Comparison of ENCODE assay signal across 1 cellular context in genomic region chr5:159209438-159210305, GRCh38.
TF ChIP-seq lines count a peak whose summit lies in the region.

Gene RNF145, minus strand, starts transcription at chr5:159209553. Its CDS starts 5,936 bp downstream, at chr5:159203617.

TF ChIP-seq in K562, 482 proteins besides CTCF, POLR2A, EP300 and RAD21 (continued from another document and continues in another):
- TF ChIP-seq FOXM1 (IDR thresholded peaks at IDR 0.05; ENCODE audit: low read depth), result no peak
- TF ChIP-seq FOXM1 (CRISPR knock-in tag; IDR thresholded peaks at IDR 0.05; ENCODE audit: low read depth), result no peak
- peak; percentile 45; the same call in 1 of the 2 replicates for TF ChIP-seq JUN (IDR thresholded peaks at IDR 0.05; ENCODE audit: borderline replicate concordance, low read depth, low read length)
- no peak for TF ChIP-seq JUN (CRISPR knock-in tag; IDR thresholded peaks at IDR 0.05; ENCODE audit: borderline replicate concordance)
- peak in 1 of 2 experiments; percentile 73; a peak in 1 of 4 replicates for TF ChIP-seq TEAD1 (CRISPR knock-in tag; IDR thresholded peaks at IDR 0.05)
- TF ChIP-seq TARDBP (IDR thresholded peaks at IDR 0.05), result peak; percentile 90; the same call in 1 of the 2 replicates
- no peak for TF ChIP-seq ARID2 (IDR thresholded peaks at IDR 0.05)
- peak; percentile 63; the same call in 1 of the 2 replicates for TF ChIP-seq USF2 (CRISPR knock-in tag; IDR thresholded peaks at IDR 0.05)
- peak; percentile 84 for TF ChIP-seq VEZF1 (CRISPR knock-in tag; IDR thresholded peaks at IDR 0.05)
- TF ChIP-seq ZNF551 (CRISPR knock-in tag; IDR thresholded peaks at IDR 0.05), result no peak
- 0 out of 4 replicates have a peak, but pooled peaks of 1 of the 2 experiments have one; percentile 33 for TF ChIP-seq ARNT (IDR thresholded peaks at IDR 0.05)
- TF ChIP-seq TGIF2 (CRISPR knock-in tag; IDR thresholded peaks at IDR 0.05), result peak; percentile 58; the same call in 1 of the 2 replicates
- TF ChIP-seq RBM22 (IDR thresholded peaks at IDR 0.05; ENCODE audit: low read depth, low read length, poor library complexity, severe bottlenecking), result peak; percentile 36
- peak; percentile 44 for TF ChIP-seq CREB1 (IDR thresholded peaks at IDR 0.05)
- TF ChIP-seq CREB1 (CRISPR knock-in tag; IDR thresholded peaks at IDR 0.05), result peak; percentile 65; the same call in 1 of the 2 replicates
- TF ChIP-seq C11orf30 (IDR thresholded peaks at IDR 0.05; ENCODE audit: low read depth), result no peak
- TF ChIP-seq KDM5B (IDR thresholded peaks at IDR 0.05; ENCODE audit: insufficient replicate concordance, low read depth, low read length), result peak; percentile 57
- TF ChIP-seq RNF2 (IDR thresholded peaks at IDR 0.05), result peak; percentile 80
- peak; percentile 49; the same call in 1 of the 2 replicates for TF ChIP-seq ZBTB40 (IDR thresholded peaks at IDR 0.05)
- TF ChIP-seq ZBTB40 (CRISPR knock-in tag; IDR thresholded peaks at IDR 0.05), result no peak
- TF ChIP-seq ZNF699 (CRISPR knock-in tag; IDR thresholded peaks at IDR 0.05; ENCODE audit: insufficient replicate concordance), result no peak
- 0 out of 2 replicates have a peak, but pooled peaks have one; percentile 12 for TF ChIP-seq CBX1 (IDR thresholded peaks at IDR 0.05; ENCODE audit: low read depth)
- peak; percentile 83 for TF ChIP-seq HMGN3 (IDR thresholded peaks at IDR 0.05; ENCODE audit: borderline replicate concordance, extremely low read depth, insufficient read length, low read depth, low read length)
- no peak for TF ChIP-seq SFPQ (IDR thresholded peaks at IDR 0.05; ENCODE audit: low read depth, low read length)
- TF ChIP-seq YY1 (IDR thresholded peaks at IDR 0.05; ENCODE audit: borderline replicate concordance in 1 of 3, control insufficient read depth in 1 of 3, extremely low read depth in 1 of 3, insufficient read depth in 3 of 3, insufficient read length in 1 of 3, insufficient replicate concordance in 2 of 3, low read depth in 1 of 3, low read length in 2 of 3), result peak; percentile 54 to 92 (median 80)
- TF ChIP-seq HBP1 (CRISPR knock-in tag; IDR thresholded peaks at IDR 0.05), result no peak
- TF ChIP-seq ATF7 (IDR thresholded peaks at IDR 0.05), result peak; percentile 65; the same call in 1 of the 2 replicates
- TF ChIP-seq ZNF561 (CRISPR knock-in tag; conservative IDR thresholded peaks at IDR 0.05), result no peak
- TF ChIP-seq FOXK2 (conservative IDR thresholded peaks at IDR 0.05 in 1 of 2, IDR thresholded peaks at IDR 0.05 in 1 of 2; ENCODE audit: low read depth in 2 of 2), result peak in 1 of 2 experiments; percentile 34; a peak in 1 of 4 replicates
- peak; percentile 81; the same call in 1 of the 2 replicates for TF ChIP-seq GABPB1 (CRISPR knock-in tag; IDR thresholded peaks at IDR 0.05)
- TF ChIP-seq SMARCB1 (IDR thresholded peaks at IDR 0.05; ENCODE audit: insufficient read length, low read depth), result no peak
- TF ChIP-seq IRF1 (CRISPR knock-in tag; IDR thresholded peaks at IDR 0.05; ENCODE audit: borderline replicate concordance), result peak; percentile 50; the same call in 1 of the 2 replicates
- no peak for TF ChIP-seq PRMT5 (CRISPR knock-in tag; IDR thresholded peaks at IDR 0.05)
- TF ChIP-seq TAF7 (tag; IDR thresholded peaks at IDR 0.05), result peak; percentile 25; the same call in 1 of the 2 replicates
- TF ChIP-seq BHLHE40 (IDR thresholded peaks at IDR 0.05; ENCODE audit: low read length), result peak; percentile 86
- peak; percentile 47; the same call in 1 of the 2 replicates for TF ChIP-seq HDAC8 (tag; IDR thresholded peaks at IDR 0.05)
- 0 out of 2 replicates have a peak, but pooled peaks have one; percentile 67 for TF ChIP-seq KDM2B (CRISPR knock-in tag; IDR thresholded peaks at IDR 0.05)
- no peak for TF ChIP-seq RFX7 (CRISPR knock-in tag; IDR thresholded peaks at IDR 0.05)
- TF ChIP-seq NEUROD1 (IDR thresholded peaks at IDR 0.05; ENCODE audit: borderline replicate concordance, low read depth, low read length, partially characterized antibody), result peak; percentile 9
- TF ChIP-seq AFF4 (CRISPR knock-in tag; IDR thresholded peaks at IDR 0.05), result peak; percentile 88
- TF ChIP-seq E2F1 (CRISPR knock-in tag; IDR thresholded peaks at IDR 0.05), result peak; percentile 77
